Comparison of ENCODE assay signal across 25 cellular contexts in genomic region chrX:16950423-16950822, GRCh38.
"Had no signal": no experiment of that assay in that cellular context is flagged by ENCODE, and none has a peak within 500 bp of the region (broad histone marks: within the 10 kb centered on the region; RNA-seq: fewer than 3 reads in every experiment).

No MANE protein-coding gene starts in this region.

- H3K9me3 ChIP-seq: esophagus muscularis mucosa, gastroesophageal sphincter, heart left ventricle, lower lobe of right lung, mucosa of descending colon had no signal

- H3K9me3 Mint-ChIP-seq: mesothelial cell of epicardium had no signal

- H3K4me3 ChIP-seq: coronary artery, dorsolateral prefrontal cortex, esophagus muscularis mucosa, gastroesophageal sphincter, heart left ventricle, hepatocyte, lower lobe of right lung, mucosa of descending colon had no signal

- H3K27me3 Mint-ChIP-seq: naive B cell had no signal

- DNase-seq: dermis blood vessel endothelial cell; dorsolateral prefrontal cortex; effector CD4-positive, alpha-beta T cell; effector memory CD4-positive, alpha-beta T cell; foreskin keratinocyte; heart left ventricle; hypothalamus; immature natural killer cell; islet precursor cell; kidney; kidney glomerular epithelial cell; left colon; left ventricle myocardium superior; lower lobe of right lung; mesenchymal stem cell; mucosa of descending colon; naive B cell had no signal

- H3K27ac ChIP-seq: coronary artery, dorsolateral prefrontal cortex, esophagus muscularis mucosa, foreskin keratinocyte, gastroesophageal sphincter, heart left ventricle, hepatocyte, lower lobe of right lung had no signal

- H3K36me3 ChIP-seq: esophagus muscularis mucosa, gastroesophageal sphincter, heart left ventricle, lower lobe of right lung had no signal

- ATAC-seq: foreskin keratinocyte, gastroesophageal sphincter, heart left ventricle, left colon, left lobe of liver, left ventricle myocardium superior, lower lobe of right lung had no signal

- H3K27me3 ChIP-seq: esophagus muscularis mucosa, foreskin keratinocyte, gastroesophageal sphincter had no signal

- H3K27ac Mint-ChIP-seq: immature natural killer cell, mesothelial cell of epicardium, naive B cell had no signal

- H2AFZ ChIP-seq: hepatocyte had no signal

- H3K4me2 ChIP-seq: hepatocyte had no signal

- H3K36me3 Mint-ChIP-seq: immature natural killer cell, mesothelial cell of epicardium, naive B cell had no signal

- H3K79me2 ChIP-seq: hepatocyte had no signal

- H3K4me3 Mint-ChIP-seq: immature natural killer cell, mesothelial cell of epicardium, naive B cell had no signal

- H3K4me1 ChIP-seq: lower lobe of right lung had no signal

- FAIRE-seq: endothelial cell of umbilical vein, frontal cortex, kidney had no signal
